ENCODE assay signal across 24 cellular contexts in genomic region chr5:171142617-171143016, GRCh38.
DNase-seq lines count a peak whose midpoint lies in the region; ATAC-seq and TF ChIP-seq lines count a peak whose summit lies in the region.
"Had no signal": no experiment of that assay in that cellular context is flagged by ENCODE, and none has a peak within 500 bp of the region (broad histone marks: within the 10 kb centered on the region; RNA-seq: fewer than 3 reads in every experiment).

No MANE protein-coding gene starts in this region.

- BruUV-seq in PC-3 (replicated peaks; lab: Mats Ljungman, UMichigan): no TSS peak

- no peak overlapping the region for H3K4me3 Mint-ChIP-seq in endodermal cell
- H3K4me3 Mint-ChIP-seq: B cell; CD4-positive, alpha-beta T cell; CD8-positive, alpha-beta T cell had no signal

- H3K4me3 ChIP-seq in PC-3 (ENCODE audit: low read length) (no peak overlapping the region), thyroid gland (replicated peaks in 1 of 3) (no peak overlapping the region), endodermal cell (ENCODE audit: low read length) (no peak overlapping the region)
- H3K4me3 ChIP-seq: A549; BLaER1 treated with 17β-estradiol and CSF1 and Interleukin-3, amounts not matched to agents 10 nM and 100 nM; GM12878 had no signal

- H4K20me1 ChIP-seq in PC-3 (ENCODE audit: low read length): no peaks in the 10 kb centered on the region
- H4K20me1 ChIP-seq: BLaER1 treated with 17β-estradiol and CSF1 and Interleukin-3, amounts not matched to agents 10 nM and 100 nM had no signal

- POLR2A ChIA-PET in PC-3 (lab: Charles Lee; ENCODE audit: unreplicated experiment): no interaction called here

- H3K4me1 Mint-ChIP-seq in endodermal cell: no peaks in the 10 kb centered on the region
- H3K4me1 Mint-ChIP-seq: B cell had no signal

- CTCF ChIA-PET in PC-3 (lab: Charles Lee): no interaction called here

- DNase-seq in PC-3 (no peak), thyroid gland (no peak), endodermal cell (no peak)
- DNase-seq: AML-193; CD4-positive, alpha-beta T cell; CD8-positive, alpha-beta T cell; COR-L47; DMS 273 treated with DMSO at 0.1 percent for 48 hours; DMS153; DMS53; DMS79; DND-41; EL; GDM1 had no signal

- H3K9me3 ChIP-seq in PC-3 (ENCODE audit: low read length) (no peaks in the 10 kb centered on the region), thyroid gland (no peaks in the 10 kb centered on the region), endodermal cell (ENCODE audit: control insufficient read depth, low read length) (no peaks in the 10 kb centered on the region)
- H3K9me3 ChIP-seq: A549; BLaER1 treated with 17β-estradiol and CSF1 and Interleukin-3, amounts not matched to agents 10 nM and 100 nM had no signal

- H3K79me2 ChIP-seq in PC-3 (ENCODE audit: low read length): no peaks in the 10 kb centered on the region

- H3K9me3 Mint-ChIP-seq in endodermal cell: no peaks in the 10 kb centered on the region
- H3K9me3 Mint-ChIP-seq: CD4-positive, alpha-beta T cell; CD8-positive, alpha-beta T cell had no signal

- H3K27me3 Mint-ChIP-seq in endodermal cell (ENCODE audit: insufficient read depth): no peaks in the 10 kb centered on the region
- H3K27me3 Mint-ChIP-seq: B cell; CD4-positive, alpha-beta T cell had no signal

- H3K36me3 ChIP-seq in PC-3 (ENCODE audit: low read depth, low read length): no peaks in the 10 kb centered on the region
- H3K36me3 ChIP-seq in thyroid gland: no peaks in the 10 kb centered on the region
- H3K36me3 ChIP-seq in endodermal cell (ENCODE audit: control insufficient read depth, insufficient read depth, low read length): no peaks in the 10 kb centered on the region
- H3K36me3 ChIP-seq: BLaER1 treated with 17β-estradiol and CSF1 and Interleukin-3, amounts not matched to agents 10 nM and 100 nM had no signal

- H3K4me1 ChIP-seq in PC-3 (ENCODE audit: insufficient read depth, low read length) (peaks cover 36% of the 10 kb centered on the region), thyroid gland (no peaks in the 10 kb centered on the region), endodermal cell (ENCODE audit: control insufficient read depth, insufficient read depth, low read length) (no peaks in the 10 kb centered on the region)
- H3K4me1 ChIP-seq: BLaER1 treated with 17β-estradiol and CSF1 and Interleukin-3, amounts not matched to agents 10 nM and 100 nM had no signal

- H3K27me3 ChIP-seq in PC-3 (ENCODE audit: low read length) (no peaks in the 10 kb centered on the region), thyroid gland (no peaks in the 10 kb centered on the region), endodermal cell (ENCODE audit: control insufficient read depth, insufficient read depth, low read length, poor library complexity, severe bottlenecking) (no peaks in the 10 kb centered on the region)
- H3K27me3 ChIP-seq: BLaER1 treated with 17β-estradiol and CSF1 and Interleukin-3, amounts not matched to agents 10 nM and 100 nM had no signal

- H3K27ac Mint-ChIP-seq in endodermal cell: no peak overlapping the region
- H3K27ac Mint-ChIP-seq: B cell; CD4-positive, alpha-beta T cell; CD8-positive, alpha-beta T cell had no signal

- TF ChIP-seq CTCF in PC-3 (conservative IDR thresholded peaks at IDR 0.05; ENCODE audit: low read depth, low read length) (no peak), thyroid gland (IDR thresholded peaks at IDR 0.05) (no peak), endodermal cell (conservative IDR thresholded peaks at IDR 0.05) (no peak)

- H3K9ac ChIP-seq in PC-3 (ENCODE audit: low read length) (no peak overlapping the region), endodermal cell (ENCODE audit: extremely low read depth, low read length, poor library complexity, severe bottlenecking) (no peak overlapping the region)
- H3K9ac ChIP-seq: BLaER1 treated with 17β-estradiol and CSF1 and Interleukin-3, amounts not matched to agents 10 nM and 100 nM had no signal

- no peak overlapping the region for H3K27ac ChIP-seq in PC-3 (ENCODE audit: low read length)
- no peak overlapping the region for H3K27ac ChIP-seq in thyroid gland
- H3K27ac ChIP-seq in endodermal cell (ENCODE audit: low read depth, low read length): no peak overlapping the region
- H3K27ac ChIP-seq: 22Rv1; A549; BLaER1 treated with 17β-estradiol and CSF1 and Interleukin-3, amounts not matched to agents 10 nM and 100 nM; C4-2B had no signal

- no peak for TF ChIP-seq POLR2A in thyroid gland (IDR thresholded peaks at IDR 0.05)

- no peaks in the 10 kb centered on the region for H3K36me3 Mint-ChIP-seq in endodermal cell (ENCODE audit: low read depth)
- H3K36me3 Mint-ChIP-seq: CD8-positive, alpha-beta T cell had no signal

- peak; percentile 60 for ATAC-seq in GM18861 (IDR thresholded peaks at IDR 0.05; ENCODE audit: unreplicated experiment)
- ATAC-seq in HG03139 (IDR thresholded peaks at IDR 0.05; ENCODE audit: unreplicated experiment): peak; percentile 52
- peak; percentile 57 for ATAC-seq in HG03175 (IDR thresholded peaks at IDR 0.05; ENCODE audit: unreplicated experiment)
- no peak for ATAC-seq in PC-3
- ATAC-seq in HG03565 (IDR thresholded peaks at IDR 0.05; ENCODE audit: unreplicated experiment): no peak
- ATAC-seq: A549; CD8-positive, alpha-beta T cell; GM12878 had no signal

- H3K9me2 ChIP-seq in PC-3 (replicated peaks; ENCODE audit: low read length): no peaks in the 10 kb centered on the region

- H3F3A ChIP-seq in PC-3 (ENCODE audit: low read length, unreplicated experiment): peaks cover 10% of the 10 kb centered on the region

- intact Hi-C loops in PC-3 (cut with micrococcal nuclease): no loop called here
- intact Hi-C loops in thyroid gland (cut with DNase I): no loop called here

- H3K4me2 ChIP-seq in PC-3 (ENCODE audit: low read length): no peak overlapping the region
- H3K4me2 ChIP-seq: A549; BLaER1 treated with 17β-estradiol and CSF1 and Interleukin-3, amounts not matched to agents 10 nM and 100 nM had no signal

- peak overlapping the region; percentile 18; the same call in 1 of the 2 replicates for H2AFZ ChIP-seq in PC-3 (ENCODE audit: low read length)

Comparison
In these comparisons a context has a peak if more than half of its experiments do, and no peak if none do; other contexts are left out.
1. ATAC-seq: peak in GM18861 (single experiment), HG03139 (single experiment) and HG03175 (single experiment); none in PC-3 (single experiment) and HG03565 (single experiment).